21 cellular contexts compared by ENCODE assay signal in genomic region chr12:109814600-109814999, GRCh38. TPM values are rescaled to one million over a fixed set of nuclear protein-coding genes. Genes with fewer than 3 reads are reported as not detected.
"Had no signal": no experiment of that assay in that cellular context is flagged by ENCODE, and none has a peak within 500 bp of the region (broad histone marks: within the 10 kb centered on the region; RNA-seq: fewer than 3 reads in every experiment).

No MANE protein-coding gene starts in this region.

- H3K27ac ChIP-seq: SJSA1, SK-N-MC had no signal

- H3K27me3 ChIP-seq: SJSA1 had no signal

- H3K4me3 ChIP-seq: SJSA1, SK-N-MC had no signal

- DNase-seq: IMR-90, Karpas-422, KG1, MM.1S, NCI-H1092 treated with DMSO at 0.1 percent for 48 hours, NCI-H1436, NCI-H187, NCI-H2029, NCI-H2081 treated with DMSO at 0.1 percent for 48 hours, NCI-H2171, NCI-H226, NCI-H446, NCI-H510A, NCI-H524 treated with DMSO at 0.1 percent for 48 hours, NCI-H82, Right ventricle myocardium superior, RPMI8226, SIG-M5 had no signal

- H3K36me3 ChIP-seq: SJSA1 had no signal

RNA-seq across cellular contexts. Expression of gene TRPV4, which starts 18.6 kb away (rescaled TPM):
- total RNA-seq: HT-29 had no signal
